ENCODE assay signal across 10 cellular contexts in the genomic region with DNA sequence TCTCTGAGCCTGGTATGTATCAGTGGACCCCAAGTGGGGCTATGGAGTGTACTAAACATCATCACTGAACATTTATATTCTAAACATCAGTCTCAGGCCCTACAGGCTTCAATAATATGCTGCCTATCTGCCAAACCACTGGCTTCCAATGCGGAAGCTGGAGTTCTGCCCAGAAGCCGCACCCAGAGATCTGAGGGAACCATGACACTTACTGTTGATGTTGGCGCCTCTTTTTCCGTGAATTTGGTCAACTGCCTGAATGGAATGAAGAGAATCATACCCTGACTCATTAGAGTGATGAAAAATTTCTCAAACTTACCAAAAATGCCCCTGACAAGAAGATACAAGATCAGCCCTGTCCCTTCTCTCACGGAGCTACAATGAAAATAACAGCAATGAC.
A peak's percentile ranks its signal among the peaks of the same experiment; 100 is the strongest.
DNase-seq lines count a peak whose midpoint lies in the region; ATAC-seq, FAIRE-seq and TF ChIP-seq lines count a peak whose summit lies in the region.
"Had no signal": no experiment of that assay in that cellular context is flagged by ENCODE, and none has a peak within 500 bp of the region (broad histone marks: within the 10 kb centered on the region; RNA-seq: fewer than 3 reads in every experiment).

No MANE protein-coding gene starts in this region.

- H3K27me3 Mint-ChIP-seq in activated naive CD4-positive, alpha-beta T cell treated with anti-CD3 and anti-CD28 coated beads for 36 hours (ENCODE audit: low read depth): no peaks in the 10 kb centered on the region
- H3K27me3 Mint-ChIP-seq in activated CD8-positive, alpha-beta T cell treated with anti-CD3 and anti-CD28 coated beads, Interleukin-2, amount 10 ng/mL, durations not matched to agents 7 days and 5 days (ENCODE audit: low read depth): no peaks in the 10 kb centered on the region

- POLR2A ChIA-PET in activated CD8-positive, alpha-beta T cell treated with anti-CD3 and anti-CD28 coated beads, Interleukin-2, amount 10 ng/mL, durations not matched to agents 7 days and 5 days (lab: Charles Lee): no interaction called here

- no peaks in the 10 kb centered on the region for H4K20me1 ChIP-seq in keratinocyte (ENCODE audit: control insufficient read depth, extremely low read depth, insufficient read depth, low read length)

- no peaks in the 10 kb centered on the region for H3K4me1 Mint-ChIP-seq in activated naive CD4-positive, alpha-beta T cell treated with anti-CD3 and anti-CD28 coated beads for 36 hours (ENCODE audit: low read depth)
- H3K4me1 Mint-ChIP-seq in activated CD8-positive, alpha-beta T cell treated with anti-CD3 and anti-CD28 coated beads, Interleukin-2, amount 10 ng/mL, durations not matched to agents 7 days and 5 days (ENCODE audit: low read depth): no peaks in the 10 kb centered on the region

- TF ChIP-seq POLR2A in stomach (IDR thresholded peaks at IDR 0.05): no peak

- H3K4me3 ChIP-seq in cardiac fibroblast (replicated peaks in 1 of 2; ENCODE audit: low read depth in 2 of 2, low read length in 2 of 2) (no peak overlapping the region), keratinocyte (ENCODE audit: control insufficient read depth in 2 of 3, extremely low read depth in 1 of 3, insufficient read depth in 2 of 3, low read depth in 1 of 3, low read length in 3 of 3) (peak overlapping the region in 1 of 3 experiments; percentile 18), stomach (no peak overlapping the region)

- peak overlapping the region; percentile 66 for H3K9ac ChIP-seq in keratinocyte (ENCODE audit: control insufficient read depth, extremely low read depth, insufficient read depth, low read length)

- no peak overlapping the region for H3K27ac Mint-ChIP-seq in activated naive CD4-positive, alpha-beta T cell treated with anti-CD3 and anti-CD28 coated beads for 36 hours
- H3K27ac Mint-ChIP-seq in activated CD8-positive, alpha-beta T cell treated with anti-CD3 and anti-CD28 coated beads, Interleukin-2, amount 10 ng/mL, durations not matched to agents 7 days and 5 days: no peak overlapping the region
- H3K27ac Mint-ChIP-seq: activated naive CD8-positive, alpha-beta T cell had no signal

- H3K4me3 Mint-ChIP-seq in activated naive CD4-positive, alpha-beta T cell treated with anti-CD3 and anti-CD28 coated beads for 36 hours: no peak overlapping the region
- H3K4me3 Mint-ChIP-seq in activated CD8-positive, alpha-beta T cell treated with anti-CD3 and anti-CD28 coated beads, Interleukin-2, amount 10 ng/mL, durations not matched to agents 7 days and 5 days: no peak overlapping the region
- H3K4me3 Mint-ChIP-seq: activated naive CD8-positive, alpha-beta T cell had no signal

- dilution Hi-C loops in keratinocyte (cut with MboI; ENCODE audit: extremely low pct_ligation_motif_present, low sequenced_read_pairs): no loop called here

- H3K79me2 ChIP-seq in keratinocyte (ENCODE audit: control insufficient read depth, insufficient read depth, low read length): no peaks in the 10 kb centered on the region

- H3K27ac ChIP-seq in keratinocyte (ENCODE audit: control insufficient read depth, insufficient read depth, low read length) (peak overlapping the region; percentile 93), stomach (peak overlapping the region; percentile 11 to 67 (median 58))

- no peak overlapping the region for H2AFZ ChIP-seq in keratinocyte (ENCODE audit: control insufficient read depth, low read length)

- H3K4me1 ChIP-seq in keratinocyte (ENCODE audit: control insufficient read depth, extremely low read depth, insufficient read depth, low read length): peaks cover 41% of the 10 kb centered on the region
- peaks cover 8 to 60% (median 30%) of the 10 kb centered on the region in 4 donors for H3K4me1 ChIP-seq in stomach

- H3K4me2 ChIP-seq in keratinocyte (ENCODE audit: control insufficient read depth, extremely low read depth, insufficient read depth, low read depth, low read length): peak overlapping the region; percentile 79

- DNase-seq in HCEC 1CT (peak; percentile 58), cardiac fibroblast (ENCODE audit: low read depth in 2 of 2) (peak; percentile 90 to 99), keratinocyte (ENCODE audit: low read depth, low spot score) (peak; percentile 88), stomach (peak; percentile 81), UCSD-AML1 (lab: John Stamatoyannopoulos, UW; ENCODE audit: unreplicated experiment) (no peak)
- DNase-seq in activated naive CD4-positive, alpha-beta T cell treated with anti-CD3 and anti-CD28 coated beads for 36 hours: no peak
- DNase-seq in activated CD8-positive, alpha-beta T cell treated with anti-CD3 and anti-CD28 coated beads, Interleukin-2, amount 10 ng/mL, durations not matched to agents 7 days and 5 days: no peak
- DNase-seq: DMS79 had no signal

- H3K36me3 Mint-ChIP-seq in activated naive CD4-positive, alpha-beta T cell treated with anti-CD3 and anti-CD28 coated beads for 36 hours (ENCODE audit: low read depth): no peaks in the 10 kb centered on the region
- H3K36me3 Mint-ChIP-seq in activated CD8-positive, alpha-beta T cell treated with anti-CD3 and anti-CD28 coated beads, Interleukin-2, amount 10 ng/mL, durations not matched to agents 7 days and 5 days (ENCODE audit: low read depth): no peaks in the 10 kb centered on the region

- CTCF ChIA-PET in activated naive CD4-positive, alpha-beta T cell treated with anti-CD3 and anti-CD28 coated beads for 36 hours (lab: Charles Lee): interaction anchor here (0.9 to 1.3 kb wide), 2 partner anchors 20 to 139 kb away, joined by 3 read pairs; no protein-coding TSS in a partner anchor
- CTCF ChIA-PET in activated CD8-positive, alpha-beta T cell treated with anti-CD3 and anti-CD28 coated beads, Interleukin-2, amount 10 ng/mL, durations not matched to agents 7 days and 5 days (lab: Charles Lee): interaction anchor here (1.8 kb wide), 1 partner anchor 20 kb away, joined by 4 read pairs; no protein-coding TSS in a partner anchor

- no peak for TF ChIP-seq CTCF in cardiac fibroblast (IDR thresholded peaks at IDR 0.05; ENCODE audit: low read depth, low read length)
- TF ChIP-seq CTCF in keratinocyte (optimal IDR thresholded peaks at IDR 0.05 in 1 of 3, IDR thresholded peaks at IDR 0.05 in 1 of 3, conservative IDR thresholded peaks at IDR 0.05 in 1 of 3; ENCODE audit: extremely low read depth in 1 of 3, insufficient read depth in 2 of 3, low read length in 3 of 3): no peak
- no peak for TF ChIP-seq CTCF in stomach (IDR thresholded peaks at IDR 0.05)

- peak; percentile 87 for FAIRE-seq in keratinocyte (lab: Jason Lieb, UNC)

- no peak for TF ChIP-seq EP300 in stomach (IDR thresholded peaks at IDR 0.05)

- H3K9me3 Mint-ChIP-seq in activated naive CD4-positive, alpha-beta T cell treated with anti-CD3 and anti-CD28 coated beads for 36 hours: no peaks in the 10 kb centered on the region
- H3K9me3 Mint-ChIP-seq in activated CD8-positive, alpha-beta T cell treated with anti-CD3 and anti-CD28 coated beads, Interleukin-2, amount 10 ng/mL, durations not matched to agents 7 days and 5 days (ENCODE audit: insufficient read depth): no peaks in the 10 kb centered on the region

- no peaks in the 10 kb centered on the region for H3K9me3 ChIP-seq in keratinocyte (ENCODE audit: control insufficient read depth, low read depth, low read length)
- H3K9me3 ChIP-seq in stomach: no peaks in the 10 kb centered on the region

- intact Hi-C loops in stomach (cut with DNase I; ENCODE audit: low total_unique reads): no loop called here
- intact Hi-C loops in activated naive CD4-positive, alpha-beta T cell treated with anti-CD3 and anti-CD28 coated beads for 36 hours (cut with micrococcal nuclease): no loop called here

- 34 to 62% (median 53%) methylated on average over 5 of the region's 5 CpGs for WGBS in stomach, 5 donors

- no peaks in the 10 kb centered on the region for H3K27me3 ChIP-seq in keratinocyte (ENCODE audit: control insufficient read depth, extremely low read depth, insufficient read depth, low read length)
- no peaks in the 10 kb centered on the region for H3K27me3 ChIP-seq in stomach

- no peaks in the 10 kb centered on the region for H3K9me1 ChIP-seq in keratinocyte (ENCODE audit: control insufficient read depth, extremely low read depth, insufficient read depth, low read length)

- ATAC-seq in HG02970 (IDR thresholded peaks at IDR 0.05; ENCODE audit: low FRiP score, unreplicated experiment): no peak
- ATAC-seq in activated CD8-positive, alpha-beta T cell treated with anti-CD3 and anti-CD28 coated beads, Interleukin-2, amount 10 ng/mL, durations not matched to agents 7 days and 5 days: no peak

- H3K36me3 ChIP-seq in keratinocyte (ENCODE audit: control insufficient read depth in 2 of 2, extremely low read depth in 1 of 2, insufficient read depth in 2 of 2, low read length in 2 of 2) (peaks cover 0 to 2% of the 10 kb centered on the region in 2 experiments), stomach (no peaks in the 10 kb centered on the region)

Comparison
In these comparisons a context has a peak if more than half of its experiments do, and no peak if none do; other contexts are left out.
1. DNase-seq: peak in HCEC 1CT (single experiment), cardiac fibroblast (2 of 2), keratinocyte (single experiment) and stomach (single experiment); none in UCSD-AML1 (single experiment), activated naive CD4-positive, alpha-beta T cell treated with anti-CD3 and anti-CD28 coated beads for 36 hours (single experiment) and activated CD8-positive, alpha-beta T cell treated with anti-CD3 and anti-CD28 coated beads, Interleukin-2, amount 10 ng/mL, durations not matched to agents 7 days and 5 days (single experiment).